ENCODE assay signal across 18 cellular contexts in the genomic region with DNA sequence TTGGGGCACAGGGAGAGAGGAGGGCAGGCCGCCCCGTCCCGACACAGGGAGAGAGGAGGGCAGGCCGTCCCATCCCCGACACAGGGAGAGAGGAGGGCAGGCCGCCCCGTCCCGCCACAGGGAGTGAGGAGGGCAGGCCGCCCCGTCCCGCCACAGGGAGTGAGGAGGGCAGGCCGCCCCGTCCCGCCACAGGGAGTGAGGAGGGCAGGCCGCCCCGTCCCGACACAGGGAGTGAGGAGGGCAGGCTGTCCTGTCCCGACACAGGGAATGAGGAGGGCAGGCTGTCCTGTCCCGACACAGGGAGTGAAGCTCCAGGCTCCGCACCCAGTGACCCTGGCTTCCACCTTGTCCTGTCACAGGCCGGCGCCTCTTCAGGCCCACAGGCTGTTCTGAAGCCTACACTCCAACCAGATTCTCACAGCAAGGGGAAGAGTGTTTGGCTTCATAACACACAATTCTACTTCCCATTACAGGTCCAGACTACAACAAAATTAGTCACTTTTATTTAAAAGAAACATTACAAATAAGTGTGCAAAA.
"Had no signal": no experiment of that assay in that cellular context is flagged by ENCODE, and none has a peak within 500 bp of the region (broad histone marks: within the 10 kb centered on the region; RNA-seq: fewer than 3 reads in every experiment).

No MANE protein-coding gene starts in this region.

- H2AFZ ChIP-seq: neural progenitor cell had no signal

- H3K4me1 ChIP-seq: body of pancreas, neural progenitor cell had no signal

- DNase-seq: activated CD4-positive, alpha-beta T cell treated with anti-CD3 and anti-CD28 coated beads for 48 hours; activated CD8-positive, alpha-beta memory T cell treated with anti-CD3 and anti-CD28 coated beads, Interleukin-2, amount 50 U/mL, for 48 hours; activated gamma-delta T cell; activated naive CD8-positive, alpha-beta T cell treated with anti-CD3 and anti-CD28 coated beads for 36 hours; activated T-cell treated with anti-CD3 and anti-CD28 coated beads, Interleukin-2, amount 50 U/mL, for 72 hours; amygdala; body of pancreas; hippocampal formation; ovary; SIG-M5; stimulated activated CD4-positive, alpha-beta T cell treated with anti-CD3 and anti-CD28 coated beads, Interleukin-4, amount 100 ng/mL, for 24 hours; stimulated activated naive CD8-positive, alpha-beta T cell treated with anti-CD3 and anti-CD28 coated beads, Interleukin-15, Interleukin-2, amounts not matched to agents 100 U/mL and 50 U/mL, for 24 hours; upper lobe of right lung; WERI-Rb-1 had no signal

- H3K4me3 Mint-ChIP-seq: activated naive CD8-positive, alpha-beta T cell treated with anti-CD3 and anti-CD28 coated beads for 36 hours; activated T-cell treated with anti-CD3 and anti-CD28 coated beads, Interleukin-2, amount 50 U/mL, for 72 hours; dendritic cell treated with granulocyte-macrophage colony-stimulating factor and Interleukin-4, amounts not matched to agents 40 ng/mL and 50 ng/mL, for 4 days; neural progenitor cell; T-helper 1 cell treated with Interleukin-12 subunit alpha and Interleukin-12 subunit beta and Interleukin-4 antibody, amounts not matched to agents 30 μg/mL and 1 μg/mL, for 36 hours had no signal

- H3K27me3 Mint-ChIP-seq: activated naive CD8-positive, alpha-beta T cell treated with anti-CD3 and anti-CD28 coated beads for 36 hours; dendritic cell treated with granulocyte-macrophage colony-stimulating factor and Interleukin-4, amounts not matched to agents 40 ng/mL and 50 ng/mL, for 4 days had no signal

- H3K27me3 ChIP-seq: body of pancreas, neural progenitor cell, ovary, suprapubic skin, upper lobe of right lung had no signal

- H3K9me3 Mint-ChIP-seq: activated naive CD8-positive, alpha-beta T cell treated with anti-CD3 and anti-CD28 coated beads for 36 hours; activated T-cell treated with anti-CD3 and anti-CD28 coated beads, Interleukin-2, amount 50 U/mL, for 72 hours; dendritic cell treated with granulocyte-macrophage colony-stimulating factor and Interleukin-4, amounts not matched to agents 40 ng/mL and 50 ng/mL, for 4 days; T-helper 1 cell treated with Interleukin-12 subunit alpha and Interleukin-12 subunit beta and Interleukin-4 antibody, amounts not matched to agents 30 μg/mL and 1 μg/mL, for 36 hours had no signal

- H3K36me3 ChIP-seq: neural progenitor cell, ovary had no signal

- H3K27ac ChIP-seq: body of pancreas, neural progenitor cell, ovary, suprapubic skin, upper lobe of right lung had no signal

- H3K4me3 ChIP-seq: body of pancreas, neural progenitor cell, ovary, suprapubic skin, upper lobe of right lung had no signal

- H3K27ac Mint-ChIP-seq: activated naive CD8-positive, alpha-beta T cell treated with anti-CD3 and anti-CD28 coated beads for 36 hours; activated T-cell treated with anti-CD3 and anti-CD28 coated beads, Interleukin-2, amount 50 U/mL, for 72 hours; dendritic cell treated with granulocyte-macrophage colony-stimulating factor and Interleukin-4, amounts not matched to agents 40 ng/mL and 50 ng/mL, for 4 days; neural progenitor cell; T-helper 1 cell treated with Interleukin-12 subunit alpha and Interleukin-12 subunit beta and Interleukin-4 antibody, amounts not matched to agents 30 μg/mL and 1 μg/mL, for 36 hours had no signal

- H3K4me1 Mint-ChIP-seq: neural progenitor cell had no signal

- H3K9ac ChIP-seq: neural progenitor cell had no signal

- H3K4me2 ChIP-seq: neural progenitor cell had no signal

- ATAC-seq: activated T-cell treated with anti-CD3 and anti-CD28 coated beads, Interleukin-2, amount 50 U/mL, for 72 hours; body of pancreas; stimulated activated naive CD8-positive, alpha-beta T cell treated with anti-CD3 and anti-CD28 coated beads, Interleukin-15, Interleukin-2, amounts not matched to agents 100 U/mL and 50 U/mL, for 24 hours had no signal

- H3K9me3 ChIP-seq: body of pancreas, ovary, suprapubic skin, upper lobe of right lung had no signal
